8 cellular contexts compared by ENCODE assay signal in genomic region chr12:95998611-95999300, GRCh38. TPM values are rescaled to one million over a fixed set of nuclear protein-coding genes. Genes with fewer than 3 reads are reported as not detected.
DNase-seq lines count a peak whose midpoint lies in the region; TF ChIP-seq lines count a peak whose summit lies in the region.

No MANE protein-coding gene starts in this region.

- CTCF ChIA-PET in HEK293 (lab: Yijun Ruan, JAX), result interaction anchor here (0.6 to 5.6 kb wide), 46 partner anchors 9 to 1873 kb away, joined by 3 to 58 read pairs (median 4); partner anchors contain the start of genes AMDHD1 and CCDC38

- no peaks in the 10 kb centered on the region for H3K79me2 ChIP-seq in hepatocyte

- H3K4me3 ChIP-seq in HEK293 (ENCODE audit: low read depth, low read length), result no peak overlapping the region
- no peak overlapping the region for H3K4me3 ChIP-seq in MG63
- H3K4me3 ChIP-seq in SJSA1, result no peak overlapping the region
- H3K4me3 ChIP-seq in hepatocyte, result no peak overlapping the region

- peak; percentile 33 for DNase-seq in activated gamma-delta T cell treated with Interleukin-2 at 50 U/mL for 16 hours
- no peak for DNase-seq in activated gamma-delta T cell (lab: John Stamatoyannopoulos, UW)
- DNase-seq in MG63, result peak; percentile 5
- DNase-seq in SJSA1 (ENCODE audit: low read depth in 1 of 2, low spot score in 2 of 2), result peak; percentile 93 to 97
- DNase-seq in anterior cingulate cortex (lab: John Stamatoyannopoulos, UW), result peak in 32 of 58 donors; percentile 1 to 57 (median 17)
- peak; percentile 84 for DNase-seq in hepatocyte (ENCODE audit: low spot score)
- DNase-seq in stimulated activated CD4-positive, alpha-beta T cell treated with anti-CD3 and anti-CD28 coated beads, Interleukin-12 subunit alpha, Interleukin-12 subunit beta, amount 100 ng/mL, for 24 hours (ENCODE audit: low read depth in 2 of 2), result peak; percentile 7 to 9

- WGBS in hepatocyte (ENCODE audit: low lambda C conversion rate, missing lambda C conversion rate), result 39% methylated on average over 7 of the region's 7 CpGs

- H3K36me3 ChIP-seq in HEK293 (ENCODE audit: control insufficient read depth in 2 of 2, insufficient read depth in 1 of 2, low read length in 2 of 2) (peaks cover 21 to 32% of the 10 kb centered on the region in 2 experiments), MG63 (peaks cover 9% of the 10 kb centered on the region), SJSA1 (peaks cover 8% of the 10 kb centered on the region; the same call in 1 of the 2 replicates), hepatocyte (replicated peaks; ENCODE audit: insufficient read depth, low read depth) (no peaks in the 10 kb centered on the region)

- POLR2A ChIA-PET in HEK293 (lab: Yijun Ruan, JAX), result interaction anchor here (2.3 kb wide), 1 partner anchor 37 kb away, joined by 10 read pairs; the partner anchor contains the start of gene LTA4H

- H3K27me3 ChIP-seq in MG63, result no peaks in the 10 kb centered on the region
- no peaks in the 10 kb centered on the region for H3K27me3 ChIP-seq in SJSA1 (replicated peaks)
- H3K27me3 ChIP-seq in hepatocyte, result no peaks in the 10 kb centered on the region

- TF ChIP-seq CTCF in HEK293 (tag by site-specific recombination; IDR thresholded peaks at IDR 0.05) (peak; percentile 59; the same call in 1 of the 2 replicates), hepatocyte (IDR thresholded peaks at IDR 0.05; ENCODE audit: poor library complexity) (peak; percentile 80)

- H2AFZ ChIP-seq in hepatocyte, result no peak overlapping the region

- H3K4me1 ChIP-seq in HEK293 (ENCODE audit: control insufficient read depth, insufficient read depth, low read length), result no peaks in the 10 kb centered on the region
- H3K4me1 ChIP-seq in SJSA1 (replicated peaks), result peaks cover 19% of the 10 kb centered on the region
- no peaks in the 10 kb centered on the region for H3K4me1 ChIP-seq in hepatocyte (ENCODE audit: insufficient read depth)

- H4K20me1 ChIP-seq in hepatocyte (ENCODE audit: insufficient read depth, poor library complexity, severe bottlenecking), result no peaks in the 10 kb centered on the region

- H3K9me3 ChIP-seq in HEK293 (ENCODE audit: control insufficient read depth, insufficient read depth, low read depth, low read length) (no peaks in the 10 kb centered on the region), MG63 (no peaks in the 10 kb centered on the region), SJSA1 (replicated peaks) (no peaks in the 10 kb centered on the region; the same call in 1 of the 2 replicates), hepatocyte (ENCODE audit: low read depth) (no peaks in the 10 kb centered on the region)

- no peak overlapping the region for H3K4me2 ChIP-seq in hepatocyte

- H3K27ac ChIP-seq in HEK293 (ENCODE audit: extremely low read depth, low read depth, low read length) (no peak overlapping the region), SJSA1 (no peak overlapping the region), hepatocyte (no peak overlapping the region)

- no peaks in the 10 kb centered on the region for H3K9me2 ChIP-seq in hepatocyte (replicated peaks; ENCODE audit: insufficient read depth)

TF ChIP-seq in HEK293, 187 proteins besides CTCF, POLR2A, EP300 and RAD21:
- TF ChIP-seq ZNF266 (tag by site-specific recombination; IDR thresholded peaks at IDR 0.05; ENCODE audit: low read depth) (no peak), PRDM1 (tag by site-specific recombination; IDR thresholded peaks at IDR 0.05) (peak; percentile 87), PATZ1 (tag by site-specific recombination; IDR thresholded peaks at IDR 0.05) (no peak), ZNF660 (tag by site-specific recombination; IDR thresholded peaks at IDR 0.05) (peak; percentile 37; the same call in 1 of the 2 replicates), ZNF654 (tag by site-specific recombination; IDR thresholded peaks at IDR 0.05; ENCODE audit: low read depth) (peak; percentile 75), ZBTB17 (tag by site-specific recombination; IDR thresholded peaks at IDR 0.05) (peak; percentile 89), ZNF585B (tag by site-specific recombination; IDR thresholded peaks at IDR 0.05) (peak; percentile 63), EGR2 (tag by site-specific recombination; IDR thresholded peaks at IDR 0.05; ENCODE audit: low read depth) (no peak)

RNA-seq across cellular contexts. Expression of gene HAL, which starts 2.6 kb away (rescaled TPM):
- not detected in 2 replicates for total RNA-seq in MG63 (2014; rRNA removed; shearing (Covaris generic); ENCODE audit: low replicate concordance)
- 0.18 and 0.34 TPM in 2 replicates for total RNA-seq in SJSA1 (2014; rRNA removed; shearing (Covaris generic))
- total RNA-seq in hepatocyte, result 1.3 and 1.8 TPM in 2 replicates
- 0.91 and 1.7 TPM in 2 replicates for polyA plus RNA-seq in hepatocyte

RNA-seq across cellular contexts. Expression of gene LTA4H, which starts 36.6 kb away (rescaled TPM):
- total RNA-seq in MG63 (2014; rRNA removed; shearing (Covaris generic); ENCODE audit: low replicate concordance), result 45.7 and 50.4 TPM in 2 replicates
- 537 and 538 TPM in 2 replicates for total RNA-seq in SJSA1 (2014; rRNA removed; shearing (Covaris generic))
- total RNA-seq in hepatocyte, result 89.0 and 90.5 TPM in 2 replicates
- polyA plus RNA-seq in hepatocyte, result 35.0 and 42.1 TPM in 2 replicates

RNA-seq across cellular contexts. Expression of gene AMDHD1, which starts 55.6 kb away (rescaled TPM):
- 0.10 TPM in 1 of 2 replicates, not detected in the other for total RNA-seq in MG63 (2014; rRNA removed; shearing (Covaris generic); ENCODE audit: low replicate concordance)
- total RNA-seq in SJSA1 (2014; rRNA removed; shearing (Covaris generic)), result 0.41 and 1.7 TPM in 2 replicates
- 2.1 and 3.5 TPM in 2 replicates for total RNA-seq in hepatocyte
- polyA plus RNA-seq in hepatocyte, result 0.43 and 3.0 TPM in 2 replicates

RNA-seq across cellular contexts. Expression of gene CCDC38, which starts 56.3 kb away (rescaled TPM):
- total RNA-seq in MG63 (2014; rRNA removed; shearing (Covaris generic); ENCODE audit: low replicate concordance), result 0.12 and 0.16 TPM in 2 replicates
- 0.39 TPM in 1 of 2 replicates, not detected in the other for total RNA-seq in SJSA1 (2014; rRNA removed; shearing (Covaris generic))
- total RNA-seq in hepatocyte, result 0.48 TPM in 1 of 2 replicates, not detected in the other
- polyA plus RNA-seq in hepatocyte, result 0.55 TPM in 1 of 2 replicates, not detected in the other
